ENCODE assay signal across 14 cellular contexts in genomic region chr1:3568815-3569435, GRCh38. TPM values are rescaled to one million over a fixed set of nuclear protein-coding genes. Genes with fewer than 3 reads are reported as not detected.
DNase-seq lines count a peak whose midpoint lies in the region; ATAC-seq and TF ChIP-seq lines count a peak whose summit lies in the region.
"Had no signal": no experiment of that assay in that cellular context is flagged by ENCODE, and none has a peak within 500 bp of the region (broad histone marks: within the 10 kb centered on the region; RNA-seq: fewer than 3 reads in every experiment).

No MANE protein-coding gene starts in this region.

- H3K4me2 ChIP-seq in H9 (ENCODE audit: insufficient read depth, insufficient read length, low read length), result no peak overlapping the region

- H2BK120ac ChIP-seq in H9 (ENCODE audit: low read depth, low read length, poor library complexity, severe bottlenecking), result no peak overlapping the region

- H3K27me3 ChIP-seq in heart left ventricle, result peaks cover 0 to 13% (median 0%) of the 10 kb centered on the region in 9 donors
- H3K27me3 ChIP-seq in right cardiac atrium (ENCODE audit: control insufficient read depth, insufficient read depth), result no peaks in the 10 kb centered on the region
- H3K27me3 ChIP-seq in H9 (ENCODE audit: insufficient read depth, low read length), result no peaks in the 10 kb centered on the region
- H3K27me3 ChIP-seq in MG63, result no peaks in the 10 kb centered on the region

- H3K4me1 ChIP-seq in heart left ventricle (peaks cover 0 to 7% (median 0%) of the 10 kb centered on the region in 12 donors), right cardiac atrium (ENCODE audit: control insufficient read depth, insufficient read depth, low read length) (no peaks in the 10 kb centered on the region), H9 (ENCODE audit: insufficient read depth, low read length) (no peaks in the 10 kb centered on the region)

- no peaks in the 10 kb centered on the region for H3K9me3 ChIP-seq in heart left ventricle
- no peaks in the 10 kb centered on the region for H3K9me3 ChIP-seq in right cardiac atrium (ENCODE audit: control insufficient read depth, low read length)
- H3K9me3 ChIP-seq in H9 (ENCODE audit: control insufficient read depth, low read depth, low read length), result no peaks in the 10 kb centered on the region
- no peaks in the 10 kb centered on the region for H3K9me3 ChIP-seq in MG63
- H3K9me3 ChIP-seq: BLaER1 treated with 17β-estradiol and CSF1 and Interleukin-3, amounts not matched to agents 10 nM and 100 nM had no signal

- ATAC-seq in heart left ventricle (peak in 3 of 4 donors; percentile 53 to 83 (median 57)), right cardiac atrium (no peak)
- ATAC-seq: CD8-positive, alpha-beta T cell had no signal

- H3K27me3 Mint-ChIP-seq in H9 (ENCODE audit: low read depth), result no peaks in the 10 kb centered on the region; the same call in 1 of the 2 replicates
- H3K27me3 Mint-ChIP-seq in neural crest cell (ENCODE audit: low read depth), result no peaks in the 10 kb centered on the region
- H3K27me3 Mint-ChIP-seq: B cell had no signal

- H3K9me3 Mint-ChIP-seq in H9 (no peaks in the 10 kb centered on the region), neural crest cell (no peaks in the 10 kb centered on the region)
- H3K9me3 Mint-ChIP-seq: CD8-positive, alpha-beta T cell had no signal

- H4K20me1 ChIP-seq in H9 (ENCODE audit: control insufficient read depth, insufficient read depth, insufficient read length), result no peaks in the 10 kb centered on the region

- no peak overlapping the region for H4K91ac ChIP-seq in H9 (ENCODE audit: insufficient read length, low read depth, low read length)

- H3K23me2 ChIP-seq in H9 (ENCODE audit: insufficient read length, low read depth, low read length, poor library complexity, severe bottlenecking), result no peaks in the 10 kb centered on the region

- H2BK20ac ChIP-seq in H9 (ENCODE audit: low read depth, low read length, poor library complexity, severe bottlenecking), result no peak overlapping the region

- H3K36me3 ChIP-seq in heart left ventricle (no peaks in the 10 kb centered on the region), MG63 (peaks cover 7% of the 10 kb centered on the region)

- H2AFZ ChIP-seq in H9 (ENCODE audit: low read length), result no peak overlapping the region

- H3K56ac ChIP-seq in H9 (ENCODE audit: insufficient read length, low read depth, low read length), result no peak overlapping the region

- H3K4me3 ChIP-seq in heart left ventricle (no peak overlapping the region), right cardiac atrium (ENCODE audit: low read length) (no peak overlapping the region), MG63 (no peak overlapping the region)
- H3K4me3 ChIP-seq: BLaER1 treated with 17β-estradiol and CSF1 and Interleukin-3, amounts not matched to agents 10 nM and 100 nM had no signal

- H3K4me3 Mint-ChIP-seq in H9 (no peak overlapping the region), neural crest cell (no peak overlapping the region)
- H3K4me3 Mint-ChIP-seq: B cell; CD8-positive, alpha-beta T cell had no signal

- TF ChIP-seq CTCF in heart left ventricle (IDR thresholded peaks at IDR 0.05) (no peak), H9 (conservative IDR thresholded peaks at IDR 0.05) (no peak), neural crest cell (conservative IDR thresholded peaks at IDR 0.05) (no peak)

- DNase-seq in heart left ventricle, result peak in 1 of 5 donors; percentile 59
- DNase-seq in right cardiac atrium, result no peak
- no peak for DNase-seq in H9
- DNase-seq in MG63, result peak; percentile 33
- no peak for DNase-seq in neural crest cell (ENCODE audit: low read depth, low spot score)
- no peak for DNase-seq in NCI-H2196 (lab: John Stamatoyannopoulos, UW; ENCODE audit: unreplicated experiment)
- no peak for DNase-seq in SHP77 treated with DMSO at 0.1 percent for 48 hours (lab: John Stamatoyannopoulos, UW)
- DNase-seq: Calu3; CD8-positive, alpha-beta T cell; DMS79 treated with DMSO at 0.1 percent for 48 hours; GF-D8; HCEC 1CT had no signal

- H2AK5ac ChIP-seq in H9 (ENCODE audit: insufficient read length, low read length), result no peak overlapping the region

- H3K4me1 Mint-ChIP-seq in H9, result no peaks in the 10 kb centered on the region
- H3K4me1 Mint-ChIP-seq in neural crest cell, result peaks cover 4% of the 10 kb centered on the region
- H3K4me1 Mint-ChIP-seq: B cell had no signal

- no peak overlapping the region for H2BK12ac ChIP-seq in H9 (ENCODE audit: insufficient read length, low read depth, low read length)

- H3K27ac ChIP-seq in heart left ventricle (no peak overlapping the region), right cardiac atrium (ENCODE audit: low read length) (no peak overlapping the region), H9 (ENCODE audit: insufficient read length, low read depth, low read length) (no peak overlapping the region)
- H3K27ac ChIP-seq: BLaER1 treated with 17β-estradiol and CSF1 and Interleukin-3, amounts not matched to agents 10 nM and 100 nM had no signal

- H2BK5ac ChIP-seq in H9 (ENCODE audit: insufficient read length, low read length), result no peak overlapping the region

- H4K5ac ChIP-seq in H9 (ENCODE audit: insufficient read length, low read depth, low read length), result no peak overlapping the region

- no peak for TF ChIP-seq POLR2A in heart left ventricle (IDR thresholded peaks at IDR 0.05)

- H3K23ac ChIP-seq in H9 (ENCODE audit: insufficient read length, low read depth, low read length), result no peak overlapping the region

- H3K36me3 Mint-ChIP-seq in H9 (ENCODE audit: insufficient read depth in 1 of 3, low read depth in 3 of 3), result peaks cover 0 to 2% (median 0%) of the 10 kb centered on the region in 3 experiments; a peak in 1 of 7 replicates
- H3K36me3 Mint-ChIP-seq in neural crest cell (ENCODE audit: low read depth), result no peaks in the 10 kb centered on the region
- H3K36me3 Mint-ChIP-seq: CD8-positive, alpha-beta T cell had no signal

- H3K4ac ChIP-seq in H9 (ENCODE audit: low read depth, low read length), result no peak overlapping the region

- H3K79me1 ChIP-seq in H9 (ENCODE audit: insufficient read depth, low read depth, low read length, poor library complexity, severe bottlenecking), result no peaks in the 10 kb centered on the region

- intact Hi-C loops in heart left ventricle (cut with DNase I) (loop anchor here in 8 of 10 donors (5.0 to 10.0 kb wide), 5 partner anchors 74 to 158 kb away; no protein-coding TSS in a partner anchor), right cardiac atrium (cut with DNase I) (loop anchor here in 3 of 4 donors (5.0 to 10.0 kb wide), 3 partner anchors 48 to 156 kb away; no protein-coding TSS in a partner anchor)

- H3K79me2 ChIP-seq in H9 (ENCODE audit: insufficient read depth, low read length), result no peaks in the 10 kb centered on the region

- H3K14ac ChIP-seq in H9 (ENCODE audit: insufficient read depth, low read length), result no peak overlapping the region; the same call in 1 of the 2 replicates

- no peak overlapping the region for H3T11ph ChIP-seq in H9 (ENCODE audit: low read length)

- H3K27ac Mint-ChIP-seq in H9 (peak overlapping the region in 2 of 3 experiments; percentile 39 to 90; a peak in 1 of 7 replicates), neural crest cell (ENCODE audit: unreplicated experiment) (peak overlapping the region; percentile 27)
- H3K27ac Mint-ChIP-seq: B cell; CD8-positive, alpha-beta T cell had no signal

- no peak overlapping the region for H2BK15ac ChIP-seq in H9 (ENCODE audit: low read depth, low read length)

- no peak overlapping the region for H4K8ac ChIP-seq in H9 (replicated peaks; ENCODE audit: insufficient read length, low read depth, low read length)

- no peak overlapping the region for H3K18ac ChIP-seq in H9 (ENCODE audit: insufficient read length, low read depth, low read length)

- 48 to 89% (median 84%) methylated on average over 6 to 13 of the region's 13 CpGs for WGBS in heart left ventricle, 4 donors
- 78% methylated on average over 13 of the region's 13 CpGs for WGBS in right cardiac atrium
- no CpG with 5 or more reads among the region's 13 CpGs for WGBS in H9 (ENCODE audit: extremely low coverage, insufficient read length, low lambda C conversion rate)

- no peak overlapping the region for H3K9ac ChIP-seq in H9 (ENCODE audit: extremely low read depth, insufficient read length, low read length)

RNA-seq across cellular contexts. Expression of gene MEGF6, which starts 42.4 kb away (rescaled TPM):
- 10 to 100 TPM in 2 of 9 donors, 1 to 10 TPM in 7; 1.9 to 16.2 (median 5.9) TPM for total RNA-seq in heart left ventricle
- polyA plus RNA-seq in heart left ventricle, result 1 to 10 TPM; 2.0 to 4.3 TPM
- total RNA-seq in right cardiac atrium, result 10 to 100 TPM in 3 of 4 donors, 1 to 10 TPM in 1; 7.0 to 18.7 (median 13.9) TPM
- 7.2 TPM for polyA plus RNA-seq in right cardiac atrium
- 19.9 and 21.3 TPM in 2 replicates for total RNA-seq in H9 (2021)
- 121 and 198 TPM in 2 replicates for total RNA-seq in MG63 (2014; rRNA removed; shearing (Covaris generic); ENCODE audit: low replicate concordance)
- 36.7 and 38.8 TPM in 2 replicates for total RNA-seq in neural crest cell

RNA-seq across cellular contexts. Expression of gene TPRG1L, which starts 55.9 kb away (rescaled TPM):
- total RNA-seq in heart left ventricle (10 to 100 TPM; 32.0 to 58.0 (median 48.8) TPM), right cardiac atrium (10 to 100 TPM; 46.3 to 51.4 (median 46.6) TPM), H9 (2021) (24.0 and 24.7 TPM in 2 replicates), neural crest cell (14.5 and 14.9 TPM in 2 replicates)
- polyA plus RNA-seq in heart left ventricle (10 to 100 TPM; 24.2 to 48.8 TPM), right cardiac atrium (35.8 TPM)
- total RNA-seq in MG63 (2014; rRNA removed; shearing (Covaris generic); ENCODE audit: low replicate concordance), result 32.4 and 34.5 TPM in 2 replicates

Comparison
In these comparisons a context has a peak if more than half of its experiments do, and no peak if none do; other contexts are left out.
1. ATAC-seq: peak in heart left ventricle (3 of 4); none in right cardiac atrium (0 of 2).